Comparison of ENCODE assay signal across 8 cellular contexts in genomic region chr6:109373762-109374161, GRCh38. TPM values are rescaled to one million over a fixed set of nuclear protein-coding genes. Genes with fewer than 3 reads are reported as not detected.
A peak's percentile ranks its signal among the peaks of the same experiment; 100 is the strongest.
DNase-seq lines count a peak whose midpoint lies in the region; ATAC-seq, FAIRE-seq and TF ChIP-seq lines count a peak whose summit lies in the region.

No MANE protein-coding gene starts in this region.

- H3K27me3 ChIP-seq in left lung (no peaks in the 10 kb centered on the region), trophoblast cell (ENCODE audit: insufficient read depth, low read length) (no peaks in the 10 kb centered on the region), colonic mucosa (no peaks in the 10 kb centered on the region)

- H2AFZ ChIP-seq in trophoblast cell (ENCODE audit: insufficient read depth, low read length, poor library complexity) = no peak overlapping the region

- no peak for TF ChIP-seq CTCF in left lung (IDR thresholded peaks at IDR 0.05)
- TF ChIP-seq CTCF in colonic mucosa (IDR thresholded peaks at IDR 0.05) = no peak
- TF ChIP-seq CTCF in lower leg skin (IDR thresholded peaks at IDR 0.05) = no peak

- H2BK120ac ChIP-seq in trophoblast cell (ENCODE audit: insufficient read depth, low read length, poor library complexity) = no peak overlapping the region

- H3K14ac ChIP-seq in trophoblast cell (ENCODE audit: low read length) = no peak overlapping the region

- no peak overlapping the region for H2BK5ac ChIP-seq in trophoblast cell (ENCODE audit: low read depth, low read length, poor library complexity)

- H3K4me3 ChIP-seq in left lung (no peak overlapping the region), trophoblast cell (ENCODE audit: low read depth, low read length) (no peak overlapping the region), colonic mucosa (no peak overlapping the region), lower leg skin (ENCODE audit: low read depth, poor library complexity, severe bottlenecking) (no peak overlapping the region)

- H3K4ac ChIP-seq in trophoblast cell (ENCODE audit: low read depth, low read length) = no peak overlapping the region

- H3K9ac ChIP-seq in trophoblast cell (ENCODE audit: low read length) = no peak overlapping the region
- no peak overlapping the region for H3K9ac ChIP-seq in colonic mucosa (ENCODE audit: low read depth in 2 of 2, low read length in 2 of 2)

- H3K27ac ChIP-seq in left lung = peak overlapping the region in 1 of 2 donors; percentile 71
- H3K27ac ChIP-seq in trophoblast cell (ENCODE audit: low read depth, low read length) = no peak overlapping the region
- H3K27ac ChIP-seq in colonic mucosa = no peak overlapping the region

- H3K18ac ChIP-seq in trophoblast cell (ENCODE audit: low read length) = no peak overlapping the region

- H3K4me2 ChIP-seq in trophoblast cell (ENCODE audit: low read length) = no peak overlapping the region

- peak; percentile 98 for FAIRE-seq in GM12891 (lab: Jason Lieb, UNC)

- ATAC-seq in GM21381 (IDR thresholded peaks at IDR 0.05; ENCODE audit: unreplicated experiment) (peak; percentile 90), HG03565 (IDR thresholded peaks at IDR 0.05; ENCODE audit: unreplicated experiment) (peak; percentile 93), left lung (peak; percentile 59)

- H3K9me3 ChIP-seq in left lung = no peaks in the 10 kb centered on the region
- no peaks in the 10 kb centered on the region for H3K9me3 ChIP-seq in trophoblast cell (ENCODE audit: insufficient read depth, low read depth, low read length)
- H3K9me3 ChIP-seq in colonic mucosa = no peaks in the 10 kb centered on the region

- TF ChIP-seq POLR2A in GM12891 (IDR thresholded peaks at IDR 0.05; ENCODE audit: low read depth, low read length) (no peak; the same call in 1 of the 2 replicates), lower leg skin (IDR thresholded peaks at IDR 0.05) (no peak)

- H3K36me3 ChIP-seq in left lung = peaks cover 3 to 96% of the 10 kb centered on the region in 2 donors
- peaks cover 13 to 32% of the 10 kb centered on the region in 2 experiments for H3K36me3 ChIP-seq in trophoblast cell (ENCODE audit: control insufficient read depth in 1 of 2, insufficient read depth in 2 of 2, low read length in 2 of 2)
- H3K36me3 ChIP-seq in colonic mucosa = peaks cover 24% of the 10 kb centered on the region

- no peak overlapping the region for H4K8ac ChIP-seq in trophoblast cell (ENCODE audit: low read depth, low read length)

- DNase-seq in GM12891 (ENCODE audit: insufficient read length, low spot score) = no peak
- DNase-seq in left lung = no peak
- no peak for DNase-seq in trophoblast cell
- no peak for DNase-seq in colonic mucosa
- DNase-seq in lower leg skin (ENCODE audit: low spot score in 2 of 2) = no peak
- DNase-seq in kidney glomerular epithelial cell (lab: John Stamatoyannopoulos, UW) = no peak

- intact Hi-C loops in left lung (cut with DNase I) (no loop called here), colonic mucosa (cut with DNase I) (no loop called here), lower leg skin (cut with DNase I; ENCODE audit: low total_unique reads) (no loop called here)

- no peak overlapping the region for H2BK12ac ChIP-seq in trophoblast cell (ENCODE audit: low read length)

- WGBS in trophoblast cell (ENCODE audit: extremely low coverage, insufficient coverage, insufficient read length) = no CpG with 5 or more reads among the region's 4 CpGs
- 82 to 86% methylated on average over 4 of the region's 4 CpGs for WGBS in lower leg skin, 2 donors

- no peak overlapping the region for H4K12ac ChIP-seq in trophoblast cell (ENCODE audit: low read depth, low read length)

- no peaks in the 10 kb centered on the region for H3K79me2 ChIP-seq in trophoblast cell (ENCODE audit: control insufficient read depth, insufficient read depth, low read length, poor library complexity)

- peaks cover 9 to 77% of the 10 kb centered on the region in 2 donors for H3K4me1 ChIP-seq in left lung
- no peaks in the 10 kb centered on the region for H3K4me1 ChIP-seq in trophoblast cell (ENCODE audit: control insufficient read depth in 1 of 2, insufficient read depth in 2 of 2, low read length in 2 of 2)
- peaks cover 1% of the 10 kb centered on the region for H3K4me1 ChIP-seq in colonic mucosa

- no peak overlapping the region for H3K23ac ChIP-seq in trophoblast cell (ENCODE audit: low read length)

- no peak overlapping the region for H4K91ac ChIP-seq in trophoblast cell (ENCODE audit: low read depth, low read length)

- H2AK5ac ChIP-seq in trophoblast cell (ENCODE audit: low read length) = no peak overlapping the region

- H3K79me1 ChIP-seq in trophoblast cell (ENCODE audit: low read length) = no peaks in the 10 kb centered on the region

TF ChIP-seq in GM12891, 5 proteins besides CTCF, POLR2A, EP300 and RAD21:
- TF ChIP-seq POLR2AphosphoS5 (IDR thresholded peaks at IDR 0.05; ENCODE audit: low read depth, low read length) (peak; percentile 35; the same call in 1 of the 2 replicates), PAX5 (IDR thresholded peaks at IDR 0.05; ENCODE audit: insufficient read depth, low read length, severe bottlenecking) (peak; percentile 24), SPI1 (IDR thresholded peaks at IDR 0.05; ENCODE audit: low read depth, low read length) (peak; percentile 36), POU2F2 (IDR thresholded peaks at IDR 0.05; ENCODE audit: low read depth, low read length) (no peak), TAF1 (IDR thresholded peaks at IDR 0.05; ENCODE audit: low read depth, low read length) (no peak)

RNA-seq across cellular contexts. Expression of gene CD164, which starts 8.5 kb away (rescaled TPM):
- polyA plus RNA-seq in GM12891 (2012; ENCODE audit: low read depth, missing spikeins) = 130 TPM
- total RNA-seq in left lung = 100 to 1,000 TPM; 266 to 284 TPM
- polyA plus RNA-seq in trophoblast cell (2013) = 180 and 183 TPM in 2 replicates
- total RNA-seq in colonic mucosa = 100 to 1,000 TPM; 420 to 621 TPM
- 100 to 1,000 TPM; 136 to 179 (median 147) TPM for total RNA-seq in lower leg skin
